In genomic region chr2:39411186-39411944, GRCh38 we compare ENCODE assay signal across 10 cellular contexts. TPM values are rescaled to one million over a fixed set of nuclear protein-coding genes. Genes with fewer than 3 reads are reported as not detected.
DNase-seq lines count a peak whose midpoint lies in the region; ATAC-seq, FAIRE-seq and TF ChIP-seq lines count a peak whose summit lies in the region.
"Had no signal": no experiment of that assay in that cellular context is flagged by ENCODE, and none has a peak within 500 bp of the region (broad histone marks: within the 10 kb centered on the region; RNA-seq: fewer than 3 reads in every experiment).

No MANE protein-coding gene starts in this region.

- intact Hi-C loops in GM12878 (cut with micrococcal nuclease; ENCODE audit: unreplicated experiment): no loop called here

- peak overlapping the region in 10 of 11 experiments; percentile 1 to 62 (median 34); a peak in 14 of 22 replicates for H3K4me2 ChIP-seq in BLaER1 treated with 17β-estradiol and CSF1 and Interleukin-3, amounts not matched to agents 10 nM and 100 nM
- no peak overlapping the region for H3K4me2 ChIP-seq in GM12878 (ENCODE audit: control insufficient read depth, insufficient read depth)

- no peak for TF ChIP-seq POLR2A in GM12878 (IDR thresholded peaks at IDR 0.05; ENCODE audit: low read depth, low read length)

- no peak for TF ChIP-seq EP300 in GM12878 (IDR thresholded peaks at IDR 0.05; ENCODE audit: borderline replicate concordance in 1 of 2, control insufficient read depth in 1 of 2, low read depth in 2 of 2, low read length in 2 of 2)

- peak overlapping the region in 4 of 11 experiments; percentile 1 to 46 (median 25); a peak in 5 of 22 replicates for H3K27ac ChIP-seq in BLaER1 treated with 17β-estradiol and CSF1 and Interleukin-3, amounts not matched to agents 10 nM and 100 nM
- no peak overlapping the region for H3K27ac ChIP-seq in GM12878 (ENCODE audit: control insufficient read depth, insufficient read depth)

- no peak overlapping the region for H3K4me3 ChIP-seq in BLaER1 treated with 17β-estradiol and CSF1 and Interleukin-3, amounts not matched to agents 10 nM and 100 nM
- no peak overlapping the region for H3K4me3 ChIP-seq in GM12878

- peak; percentile 41 for FAIRE-seq in GM12878 (lab: Jason Lieb, UNC)

- 30% methylated on average over 10 of the region's 10 CpGs for WGBS in GM12878 (ENCODE audit: insufficient coverage, insufficient replicate concordance, low lambda C conversion rate, missing lambda C conversion rate)

- no peaks in the 10 kb centered on the region; a peak in 1 of 22 replicates for H3K36me3 ChIP-seq in BLaER1 treated with 17β-estradiol and CSF1 and Interleukin-3, amounts not matched to agents 10 nM and 100 nM
- no peaks in the 10 kb centered on the region; a peak in 1 of 4 replicates for H3K36me3 ChIP-seq in GM12878 (ENCODE audit: control insufficient read depth in 2 of 2, insufficient read depth in 2 of 2, low read length in 1 of 2)

- H2AFZ ChIP-seq in GM12878 (ENCODE audit: control insufficient read depth, low read depth, low read length): no peak overlapping the region

- no TSS peak for BruUV-seq in GM12878 (replicated peaks; lab: Mats Ljungman, UMichigan)

- DNase-seq in HK-2 (ENCODE audit: unreplicated experiment) (peak; percentile 23), GM12878 (ENCODE audit: low read depth, low spot score) (no peak), myocyte (ENCODE audit: low read depth) (peak; percentile 36), GM13976 (ENCODE audit: low spot score) (no peak), foreskin melanocyte (no peak)
- DNase-seq: activated gamma-delta T cell, H7 had no signal

- TF ChIP-seq CTCF in GM12878 (IDR thresholded peaks at IDR 0.05 in 2 of 3, conservative IDR thresholded peaks at IDR 0.05 in 1 of 3; ENCODE audit: control insufficient read depth in 2 of 3, extremely low read depth in 1 of 3, insufficient read depth in 1 of 3, low read depth in 3 of 3, low read length in 3 of 3) (no peak), GM13976 (IDR thresholded peaks at IDR 0.05; ENCODE audit: borderline replicate concordance, control extremely low read depth, extremely low read depth, insufficient read depth, missing control alignments) (no peak)

- H3K9me3 ChIP-seq in BLaER1 treated with 17β-estradiol and CSF1 and Interleukin-3, amounts not matched to agents 10 nM and 100 nM (replicated peaks in 1 of 11): 0 out of 22 replicates have a peak, but pooled peaks cover 0 to 5% (median 0%) of the 10 kb centered on the region in 11 experiments
- H3K9me3 ChIP-seq in GM12878 (replicated peaks; ENCODE audit: control insufficient read depth, insufficient read depth, low read length): no peaks in the 10 kb centered on the region

- H3K9ac ChIP-seq in BLaER1 treated with 17β-estradiol and CSF1 and Interleukin-3, amounts not matched to agents 10 nM and 100 nM: no peak overlapping the region
- no peak overlapping the region for H3K9ac ChIP-seq in GM12878 (ENCODE audit: control insufficient read depth, insufficient read depth, low read length)

- peaks cover 28 to 54% (median 37%) of the 10 kb centered on the region in 10 experiments for H3K4me1 ChIP-seq in BLaER1 treated with 17β-estradiol and CSF1 and Interleukin-3, amounts not matched to agents 10 nM and 100 nM
- peaks cover 27% of the 10 kb centered on the region for H3K4me1 ChIP-seq in GM12878 (ENCODE audit: control insufficient read depth, insufficient read depth, low read length)

- peaks cover 0 to 55% (median 17%) of the 10 kb centered on the region in 11 experiments; a peak in 11 of 22 replicates for H4K20me1 ChIP-seq in BLaER1 treated with 17β-estradiol and CSF1 and Interleukin-3, amounts not matched to agents 10 nM and 100 nM
- H4K20me1 ChIP-seq in GM12878 (ENCODE audit: control insufficient read depth, insufficient read depth): no peaks in the 10 kb centered on the region

- POLR2A ChIA-PET in GM12878 (lab: Charles Lee): interaction anchor here (0.6 kb wide), 1 partner anchor 66 kb away, joined by 6 read pairs; no protein-coding TSS in a partner anchor

- no peak for TF ChIP-seq RAD21 in GM12878 (IDR thresholded peaks at IDR 0.05; ENCODE audit: insufficient read depth, low read depth, low read length)

- ATAC-seq in GM12878: peak; percentile 62
- no peak for ATAC-seq in HG03432 (IDR thresholded peaks at IDR 0.05; ENCODE audit: unreplicated experiment)
- ATAC-seq in GM18519 (IDR thresholded peaks at IDR 0.05; ENCODE audit: low FRiP score, unreplicated experiment): no peak

- in situ Hi-C loops in GM12878 (cut with MboI): no loop called here
- in situ Hi-C loops in GM13976 (cut with MboI; ENCODE audit: low sequenced_read_pairs, unreplicated experiment): no loop called here

- SMC1A ChIA-PET in GM12878 (lab: Charles Lee; ENCODE audit: uncharacterized antibody, unreplicated experiment): interaction anchor here (0.9 kb wide), 1 partner anchor 11 kb away, joined by 4 read pairs; no protein-coding TSS in a partner anchor

- CTCF ChIA-PET in GM12878 (lab: Yijun Ruan, JAX): no interaction called here

- RAD21 ChIA-PET in GM12878 (lab: Charles Lee; ENCODE audit: unreplicated experiment): no interaction called here

- peaks cover 2% of the 10 kb centered on the region; the same call in 1 of the 2 replicates for H3K79me2 ChIP-seq in GM12878 (ENCODE audit: control insufficient read depth, insufficient read depth, low read length)

- no peaks in the 10 kb centered on the region for H3K27me3 ChIP-seq in BLaER1 treated with 17β-estradiol and CSF1 and Interleukin-3, amounts not matched to agents 10 nM and 100 nM
- H3K27me3 ChIP-seq in GM12878 (replicated peaks in 1 of 2; ENCODE audit: control insufficient read depth in 2 of 2, insufficient read depth in 2 of 2, low read length in 1 of 2): no peaks in the 10 kb centered on the region

TF ChIP-seq in GM12878, 131 proteins besides CTCF, POLR2A, EP300 and RAD21:
- TF ChIP-seq KAT2A (conservative IDR thresholded peaks at IDR 0.05; ENCODE audit: control insufficient read depth, low read depth, low read length): no peak
- TF ChIP-seq SIN3A (IDR thresholded peaks at IDR 0.05; ENCODE audit: low read depth, low read length): no peak
- no peak for TF ChIP-seq CBX3 (IDR thresholded peaks at IDR 0.05; ENCODE audit: borderline replicate concordance, low read depth)
TF ChIP-seq in GM12878: peak in this region for 0.

RNA-seq across cellular contexts. Expression of gene MAP4K3, which starts 25.7 kb away (rescaled TPM):
- 98.2 and 103 TPM in 2 replicates for total RNA-seq in GM12878 (2013; cell fraction: nucleolus; rRNA removed)
- total RNA-seq in GM12878 (2014; rRNA removed): 0.05 and 0.23 TPM in 2 replicates
- 0.18 and 0.46 TPM in 2 replicates for total RNA-seq in GM12878 (2014; rRNA removed; fragmentation: Illumina TruSeq; extraction: Trizol)
- total RNA-seq in GM12878 (2021): 0.61 and 0.95 TPM in 2 replicates
- 1.9 TPM for polyA plus RNA-seq in GM12878 (2011; ENCODE audit: low read depth)
- 0.68 and 0.98 TPM in 2 replicates for polyA plus RNA-seq in GM12878 (2011; rRNA removed)
- 0.23 and 0.36 TPM in 2 replicates for polyA plus RNA-seq in GM12878 (2011; cell fraction: cytosol; rRNA removed)
- 0.54 and 0.73 TPM in 2 replicates for polyA plus RNA-seq in GM12878 (2011; cell fraction: nucleus; rRNA removed)
- polyA plus RNA-seq in GM12878 (2012): 2.8 and 3.1 TPM in 2 replicates
- 0.12 and 0.16 TPM in 2 replicates for polyA plus RNA-seq in GM12878 (2014; fragmentation: Illumina TruSeq; extraction: Trizol)
- polyA plus RNA-seq in GM12878 (2014; fragmentation: Nextera tagmentation; extraction: Ambion mirVana): under 1 TPM in 1 of 2 experiments, not detected in 1; 0.04 TPM
- 0.05 and 0.14 TPM in 2 replicates for polyA plus RNA-seq in GM12878 (2014; rRNA removed)
- polyA plus RNA-seq in GM12878 (2016; fragmentation: Nextera tagmentation; extraction: Ambion mirVana): under 1 TPM; 0.21 to 0.38 TPM
- 0.51 and 0.62 TPM in 2 replicates for polyA minus RNA-seq in GM12878 (2011; rRNA and poly(A)+ RNA removed)
- not detected in 2 replicates for polyA minus RNA-seq in GM12878 (2011; cell fraction: cytosol; rRNA and poly(A)+ RNA removed)
- 0.96 and 1.6 TPM in 2 replicates for polyA minus RNA-seq in GM12878 (2011; cell fraction: nucleus; rRNA and poly(A)+ RNA removed)
- total RNA-seq in myocyte: 37.5 and 46.9 TPM in 2 replicates
- polyA plus RNA-seq in myocyte (2012): 14.3 TPM

Comparison
In these comparisons a context has a peak if more than half of its experiments do, and no peak if none do; other contexts are left out.
1. DNase-seq: peak in HK-2 (single experiment) and myocyte (single experiment); none in GM12878 (single experiment), GM13976 (single experiment) and foreskin melanocyte (single experiment).